ENCODE assay signal across 8 cellular contexts in the genomic region with DNA sequence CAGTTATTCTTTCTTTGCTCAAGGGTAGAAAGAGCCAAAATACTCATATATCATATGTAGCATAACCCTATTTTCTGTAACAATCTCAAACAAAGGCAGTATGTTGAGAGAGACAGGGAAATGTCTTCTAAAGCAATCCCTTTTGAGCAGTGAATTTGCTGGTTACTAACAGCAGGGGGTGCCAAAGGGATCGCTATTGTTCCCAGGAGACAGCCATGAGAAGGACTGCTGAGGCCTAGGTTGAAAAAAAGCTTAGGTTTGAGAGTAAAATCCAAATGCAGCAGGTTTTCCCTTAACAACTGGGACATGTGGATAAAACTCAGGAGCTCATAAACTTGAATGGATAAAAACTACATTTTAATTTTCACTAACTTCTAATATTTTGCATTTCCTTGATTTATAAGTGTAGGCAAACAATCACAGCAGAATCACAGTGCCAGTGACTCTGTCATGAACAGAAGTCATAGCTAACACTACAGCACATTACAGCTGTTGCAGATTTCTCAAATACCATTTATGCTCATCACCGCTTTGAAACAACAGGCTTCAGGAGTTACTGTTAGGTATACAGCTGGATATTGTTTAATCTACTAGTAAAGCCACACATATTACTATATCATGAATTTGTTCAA.
DNase-seq lines count a peak whose midpoint lies in the region; ATAC-seq and TF ChIP-seq lines count a peak whose summit lies in the region.

No MANE protein-coding gene starts in this region.

- TF ChIP-seq CTCF in Caco-2 (IDR thresholded peaks at IDR 0.05; ENCODE audit: insufficient read depth in 1 of 2, low read depth in 1 of 2, low read length in 1 of 2, severe bottlenecking in 1 of 2, unreplicated experiment in 1 of 2) (peak; percentile 79 to 82), endodermal cell (conservative IDR thresholded peaks at IDR 0.05) (peak; percentile 88), mesothelial cell of epicardium (IDR thresholded peaks at IDR 0.05; ENCODE audit: unreplicated experiment) (peak; percentile 70)

- intact Hi-C loops in Caco-2 (cut with micrococcal nuclease; ENCODE audit: unreplicated experiment): loop anchor here (1.0 to 5.0 kb wide), 2 partner anchors 73 to 934 kb away; no protein-coding TSS in a partner anchor

- H3K27me3 Mint-ChIP-seq in Caco-2 (ENCODE audit: insufficient read depth, unreplicated experiment): no peaks in the 10 kb centered on the region
- no peaks in the 10 kb centered on the region for H3K27me3 Mint-ChIP-seq in endodermal cell (ENCODE audit: insufficient read depth)
- no peaks in the 10 kb centered on the region for H3K27me3 Mint-ChIP-seq in mesothelial cell of epicardium (ENCODE audit: low read depth)

- H3K9me3 ChIP-seq in Caco-2 (no peaks in the 10 kb centered on the region), endodermal cell (ENCODE audit: control insufficient read depth, low read length) (no peaks in the 10 kb centered on the region)

- no TSS peak for BruUV-seq in Caco-2 (replicated peaks; lab: Mats Ljungman, UMichigan)

- DNase-seq in Caco-2 (peak; percentile 72 to 79), NCI-H748 (lab: John Stamatoyannopoulos, UW; ENCODE audit: unreplicated experiment) (peak; percentile 64), endodermal cell (peak; percentile 84), mesothelial cell of epicardium (ENCODE audit: low spot score in 2 of 2, unreplicated experiment in 2 of 2) (no peak)
- DNase-seq in activated CD4-positive, alpha-beta T cell treated with anti-CD3 and anti-CD28 coated beads, Interleukin-2, amount 50 U/mL, for 24 hours (ENCODE audit: low read depth in 1 of 2, low spot score in 1 of 2): peak; percentile 3 to 61
- DNase-seq in stimulated activated CD8-positive, alpha-beta memory T cell treated with anti-CD3 and anti-CD28 coated beads, Interleukin-7, amount 100 ng/mL, for 4 hours (ENCODE audit: low read depth in 2 of 2): peak; percentile 6 to 21

- H3K9me3 Mint-ChIP-seq in Caco-2 (ENCODE audit: unreplicated experiment) (no peaks in the 10 kb centered on the region), endodermal cell (no peaks in the 10 kb centered on the region), mesothelial cell of epicardium (no peaks in the 10 kb centered on the region)

- no peak overlapping the region for H3K27ac Mint-ChIP-seq in Caco-2 (ENCODE audit: unreplicated experiment)
- H3K27ac Mint-ChIP-seq in endodermal cell: peak overlapping the region; percentile 88
- peak overlapping the region; percentile 87 for H3K27ac Mint-ChIP-seq in mesothelial cell of epicardium

- H3K4me1 Mint-ChIP-seq in Caco-2 (ENCODE audit: low read depth, unreplicated experiment) (no peaks in the 10 kb centered on the region), endodermal cell (peaks cover 6% of the 10 kb centered on the region), mesothelial cell of epicardium (peaks cover 38% of the 10 kb centered on the region)

- H3K27ac ChIP-seq in endodermal cell (ENCODE audit: low read depth, low read length): no peak overlapping the region

- H3K27me3 ChIP-seq in Caco-2 (replicated peaks; ENCODE audit: control insufficient read depth, insufficient read depth, low read length) (no peaks in the 10 kb centered on the region), endodermal cell (ENCODE audit: control insufficient read depth, insufficient read depth, low read length, poor library complexity, severe bottlenecking) (no peaks in the 10 kb centered on the region)

- POLR2A ChIA-PET in Caco-2 (lab: Charles Lee): interaction anchor here (1.2 kb wide), 1 partner anchor 148 kb away, joined by 3 read pairs; a partner anchor contains a TSS

- H3K4me3 ChIP-seq in Caco-2 (ENCODE audit: low read depth, low read length) (no peak overlapping the region), endodermal cell (ENCODE audit: low read length) (no peak overlapping the region)

- H3K36me3 Mint-ChIP-seq in Caco-2 (ENCODE audit: insufficient read depth, unreplicated experiment): peaks cover 8% of the 10 kb centered on the region
- peaks cover 10% of the 10 kb centered on the region for H3K36me3 Mint-ChIP-seq in endodermal cell (ENCODE audit: low read depth)
- H3K36me3 Mint-ChIP-seq in mesothelial cell of epicardium: no peaks in the 10 kb centered on the region

- H3K36me3 ChIP-seq in Caco-2 (ENCODE audit: control insufficient read depth, insufficient read depth, low read length): no peaks in the 10 kb centered on the region
- peaks cover 10% of the 10 kb centered on the region for H3K36me3 ChIP-seq in endodermal cell (ENCODE audit: control insufficient read depth, insufficient read depth, low read length)

- WGBS in endodermal cell (ENCODE audit: insufficient coverage in 1 of 2, insufficient read length in 1 of 2), 2 experiments: 0 to 6% methylated on average over 1 of the region's 2 CpGs

- no peak overlapping the region for H3K4me3 Mint-ChIP-seq in Caco-2 (ENCODE audit: unreplicated experiment)
- no peak overlapping the region for H3K4me3 Mint-ChIP-seq in endodermal cell
- H3K4me3 Mint-ChIP-seq in mesothelial cell of epicardium: no peak overlapping the region

- no peak overlapping the region for H3K9ac ChIP-seq in endodermal cell (ENCODE audit: extremely low read depth, low read length, poor library complexity, severe bottlenecking)

- ATAC-seq in HG03135 (IDR thresholded peaks at IDR 0.05; ENCODE audit: unreplicated experiment) (peak; percentile 47), GM21526 (IDR thresholded peaks at IDR 0.05; ENCODE audit: low FRiP score, unreplicated experiment) (no peak)

- H3K4me1 ChIP-seq in Caco-2 (no peaks in the 10 kb centered on the region), endodermal cell (ENCODE audit: control insufficient read depth, insufficient read depth, low read length) (no peaks in the 10 kb centered on the region)

- CTCF ChIA-PET in Caco-2 (lab: Charles Lee): interaction anchor here (0.6 to 1.2 kb wide), 14 partner anchors 15 to 820 kb away, joined by 3 to 7 read pairs (median 4); no protein-coding TSS in a partner anchor

Comparison
In these comparisons a context has a peak if more than half of its experiments do, and no peak if none do; other contexts are left out.
1. DNase-seq: peak in Caco-2 (2 of 2), NCI-H748 (single experiment), activated CD4-positive, alpha-beta T cell treated with anti-CD3 and anti-CD28 coated beads, Interleukin-2, amount 50 U/mL, for 24 hours (2 of 2), endodermal cell (single experiment) and stimulated activated CD8-positive, alpha-beta memory T cell treated with anti-CD3 and anti-CD28 coated beads, Interleukin-7, amount 100 ng/mL, for 4 hours (2 of 2); none in mesothelial cell of epicardium (0 of 2).
2. Peak in every context shown above with its lines, with median percentiles within 50 percentile points of each other: CTCF ChIP-seq.